In genomic region chr17:67379251-67379630, GRCh38 we compare ENCODE assay signal across 1 cellular context.
TF ChIP-seq lines count a peak whose summit lies in the region.

No MANE protein-coding gene starts in this region.

TF ChIP-seq in GM23338, 12 proteins besides CTCF, POLR2A, EP300 and RAD21 (continued from another document):
- TF ChIP-seq ZNF462 (CRISPR knock-in tag; IDR thresholded peaks at IDR 0.05), result no peak
- no peak for TF ChIP-seq EZH2phosphoT487 (IDR thresholded peaks at IDR 0.05; ENCODE audit: unreplicated experiment)
- no peak for TF ChIP-seq REST (IDR thresholded peaks at IDR 0.05; ENCODE audit: unreplicated experiment)
- no peak for TF ChIP-seq ZNF331 (CRISPR knock-in tag; IDR thresholded peaks at IDR 0.05; ENCODE audit: low read depth)
- no peak for TF ChIP-seq POLR2AphosphoS5 (IDR thresholded peaks at IDR 0.05; ENCODE audit: low read depth)
- no peak for TF ChIP-seq NANOG (IDR thresholded peaks at IDR 0.05; ENCODE audit: borderline replicate concordance)
- TF ChIP-seq ZNF114 (CRISPR knock-in tag; IDR thresholded peaks at IDR 0.05), result no peak
TF ChIP-seq in GM23338: peak in this region for 0.
